8 cellular contexts compared by ENCODE assay signal in the genomic region with DNA sequence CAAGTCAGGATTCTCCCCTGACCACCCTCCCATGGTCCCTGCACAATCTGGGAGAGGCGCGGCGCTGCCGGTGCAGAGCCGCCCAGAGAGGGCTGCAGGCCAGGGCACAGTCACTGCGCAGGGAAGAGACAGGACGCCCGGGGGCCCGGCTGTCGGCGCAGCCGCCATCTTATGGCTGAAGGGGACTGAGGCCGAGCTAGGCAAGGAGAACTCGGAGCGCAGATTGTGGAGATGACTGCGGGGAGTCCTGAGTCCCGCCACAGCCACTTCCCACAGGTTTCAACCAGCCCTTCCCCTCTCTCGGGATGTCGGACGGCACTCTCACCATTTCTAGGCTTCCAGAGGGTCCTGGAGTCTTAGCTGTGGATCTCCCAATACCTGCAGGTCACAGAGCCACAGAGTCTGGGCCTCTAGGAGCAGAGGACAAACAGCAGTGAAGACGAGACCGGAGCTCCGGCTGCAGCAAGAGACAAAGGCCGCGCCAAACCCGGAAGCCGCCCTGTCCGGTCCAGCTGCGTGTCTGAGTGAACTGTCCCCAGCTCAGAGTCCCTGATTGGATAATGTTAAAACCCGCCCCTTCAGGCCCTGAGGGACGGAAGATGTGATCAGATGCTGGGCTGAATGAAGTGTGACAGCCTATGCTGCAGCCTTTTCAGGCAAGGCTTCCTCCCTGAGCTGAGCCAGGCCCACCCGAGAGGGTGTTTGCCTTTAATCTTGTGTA. TPM values are rescaled to one million over a fixed set of nuclear protein-coding genes. Genes with fewer than 3 reads are reported as not detected.
DNase-seq lines count a peak whose midpoint lies in the region; ATAC-seq and TF ChIP-seq lines count a peak whose summit lies in the region.

Gene ZNF708, minus strand, starts transcription at position 526 of the 721 bp plus-strand sequence. Its CDS starts 198 bp downstream, at position 328.

- CTCF ChIA-PET in activated CD8-positive, alpha-beta memory T cell treated with anti-CD3 and anti-CD28 coated beads, Interleukin-2, amount 10 ng/mL, durations not matched to agents 7 days and 5 days (lab: Charles Lee) = interaction anchor here (0.9 to 1.4 kb wide), 5 partner anchors 24 to 176 kb away, joined by 3 to 7 read pairs (median 3); partner anchors contain the start of genes ZNF429 and ZNF493

- H3K9me3 Mint-ChIP-seq in activated CD8-positive, alpha-beta memory T cell treated with anti-CD3 and anti-CD28 coated beads, Interleukin-2, amount 10 ng/mL, durations not matched to agents 7 days and 5 days (ENCODE audit: low read depth) = peaks cover 22% of the 10 kb centered on the region
- H3K9me3 Mint-ChIP-seq in endodermal cell = peaks cover 38% of the 10 kb centered on the region

- ATAC-seq in activated CD8-positive, alpha-beta memory T cell treated with anti-CD3 and anti-CD28 coated beads, Interleukin-2, amount 10 ng/mL, durations not matched to agents 7 days and 5 days = peak; percentile 100

- H3K4me3 Mint-ChIP-seq in activated CD8-positive, alpha-beta memory T cell treated with anti-CD3 and anti-CD28 coated beads, Interleukin-2, amount 10 ng/mL, durations not matched to agents 7 days and 5 days = peak within 1 kb of the TSS; percentile 99
- peak within 1 kb of the TSS; percentile 97 for H3K4me3 Mint-ChIP-seq in endodermal cell

- H3K9me3 ChIP-seq in NT2/D1 (ENCODE audit: insufficient read depth, low read length) (peaks cover 22% of the 10 kb centered on the region), endodermal cell (ENCODE audit: control insufficient read depth, low read length) (peaks cover 41% of the 10 kb centered on the region), mesodermal cell (ENCODE audit: control insufficient read depth, low read length) (peaks cover 18% of the 10 kb centered on the region)

- TF ChIP-seq CTCF in GM20000 (IDR thresholded peaks at IDR 0.05; ENCODE audit: extremely low read depth, missing control alignments) (no peak), endodermal cell (conservative IDR thresholded peaks at IDR 0.05) (no peak)

- WGBS in endodermal cell (ENCODE audit: insufficient coverage in 1 of 2, insufficient read length in 1 of 2), 2 experiments = 0% methylated on average over 15 to 31 of the region's 32 CpGs
- WGBS in mesodermal cell (ENCODE audit: insufficient coverage in 2 of 2), 2 experiments = 0 to 1% methylated on average over 21 to 23 of the region's 32 CpGs

- H3K4me1 ChIP-seq in NT2/D1 (ENCODE audit: insufficient read depth, insufficient read length) (no peaks in the 10 kb centered on the region), endodermal cell (ENCODE audit: control insufficient read depth, insufficient read depth, low read length) (no peaks in the 10 kb centered on the region), mesodermal cell (ENCODE audit: control insufficient read depth, insufficient read depth, low read length, poor library complexity, severe bottlenecking) (peaks cover 4% of the 10 kb centered on the region)

- H3K36me3 Mint-ChIP-seq in activated CD8-positive, alpha-beta memory T cell treated with anti-CD3 and anti-CD28 coated beads, Interleukin-2, amount 10 ng/mL, durations not matched to agents 7 days and 5 days = peaks cover 57% of the 10 kb centered on the region
- H3K36me3 Mint-ChIP-seq in endodermal cell (ENCODE audit: low read depth) = peaks cover 34% of the 10 kb centered on the region

- H3K36me3 ChIP-seq in NT2/D1 (ENCODE audit: insufficient read depth, insufficient read length, low read length) (peaks cover 17% of the 10 kb centered on the region), endodermal cell (ENCODE audit: control insufficient read depth, insufficient read depth, low read length) (peaks cover 24% of the 10 kb centered on the region), mesodermal cell (ENCODE audit: control insufficient read depth, insufficient read depth, low read length) (peaks cover 25% of the 10 kb centered on the region)

- H3K4me1 Mint-ChIP-seq in activated CD8-positive, alpha-beta memory T cell treated with anti-CD3 and anti-CD28 coated beads, Interleukin-2, amount 10 ng/mL, durations not matched to agents 7 days and 5 days = peaks cover 22% of the 10 kb centered on the region
- H3K4me1 Mint-ChIP-seq in endodermal cell = peaks cover 6% of the 10 kb centered on the region

- H3K27ac Mint-ChIP-seq in activated CD8-positive, alpha-beta memory T cell treated with anti-CD3 and anti-CD28 coated beads, Interleukin-2, amount 10 ng/mL, durations not matched to agents 7 days and 5 days = peak within 1 kb of the TSS; percentile 100
- H3K27ac Mint-ChIP-seq in endodermal cell = peak within 1 kb of the TSS; percentile 99

- H3K27ac ChIP-seq in endodermal cell (ENCODE audit: low read depth, low read length) (peak within 1 kb of the TSS; percentile 99), mesodermal cell (ENCODE audit: low read depth, low read length, severe bottlenecking) (peak within 1 kb of the TSS; percentile 99)

- H3K4me3 ChIP-seq in NT2/D1 (ENCODE audit: insufficient read length, low read depth) (peak within 1 kb of the TSS; percentile 99), endodermal cell (ENCODE audit: low read length) (peak within 1 kb of the TSS; percentile 90), mesodermal cell (ENCODE audit: extremely low read depth, insufficient read depth, low read length, poor library complexity, severe bottlenecking) (peak within 1 kb of the TSS; percentile 78)

- peak within 1 kb of the TSS; percentile 100 for H3K9ac ChIP-seq in NT2/D1 (ENCODE audit: insufficient read length, low read depth)
- H3K9ac ChIP-seq in endodermal cell (ENCODE audit: extremely low read depth, low read length, poor library complexity, severe bottlenecking) = peak within 1 kb of the TSS; percentile 94

- no peaks in the 10 kb centered on the region for H3K27me3 Mint-ChIP-seq in activated CD8-positive, alpha-beta memory T cell treated with anti-CD3 and anti-CD28 coated beads, Interleukin-2, amount 10 ng/mL, durations not matched to agents 7 days and 5 days
- no peaks in the 10 kb centered on the region for H3K27me3 Mint-ChIP-seq in endodermal cell (ENCODE audit: insufficient read depth)

- H3K27me3 ChIP-seq in NT2/D1 (ENCODE audit: insufficient read depth, insufficient read length) (no peaks in the 10 kb centered on the region), endodermal cell (ENCODE audit: control insufficient read depth, insufficient read depth, low read length, poor library complexity, severe bottlenecking) (no peaks in the 10 kb centered on the region)

- DNase-seq in CMK (ENCODE audit: low read depth) (peak; percentile 69), GM20000 (ENCODE audit: low spot score) (peak; percentile 86), HT-29 (ENCODE audit: low spot score) (peak; percentile 78), NT2/D1 (ENCODE audit: low read depth, low spot score) (peak; percentile 88), endodermal cell (peak; percentile 95)
- peak; percentile 90 for DNase-seq in activated CD8-positive, alpha-beta memory T cell treated with anti-CD3 and anti-CD28 coated beads, Interleukin-2, amount 10 ng/mL, durations not matched to agents 7 days and 5 days
- DNase-seq in stimulated activated CD8-positive, alpha-beta memory T cell treated with anti-CD3 and anti-CD28 coated beads, Interleukin-15, amount 100 ng/mL, for 4 hours (ENCODE audit: low read depth in 2 of 2) = peak; percentile 46 to 63

RNA-seq across cellular contexts. Expression of gene ZNF708, which starts in this region (rescaled TPM):
- 2.0 TPM in 2 replicates for total RNA-seq in HT-29 (2014; rRNA removed; shearing (Covaris generic))
- total RNA-seq in activated CD8-positive, alpha-beta memory T cell treated with anti-CD3 and anti-CD28 coated beads, Interleukin-2, amount 10 ng/mL, durations not matched to agents 7 days and 5 days = 10 to 100 TPM; 13.9 to 17.7 TPM
- 10 to 100 TPM; 30.7 to 30.8 TPM for total RNA-seq in endodermal cell
- 22.1 TPM for polyA plus RNA-seq in endodermal cell (2013, experiment 1 of 2)
- 24.5 TPM for polyA plus RNA-seq in endodermal cell (2013, experiment 2 of 2)
- polyA plus RNA-seq in mesodermal cell (2013, experiment 1 of 2) = 10.9 TPM
- 10.7 TPM for polyA plus RNA-seq in mesodermal cell (2013, experiment 2 of 2)

Comparison
In these comparisons a context has a peak if more than half of its experiments do, and no peak if none do; other contexts are left out.
1. Peak in every context shown above with its lines: DNase-seq, ATAC-seq, H3K4me3 ChIP-seq and H3K27ac ChIP-seq.